ENCODE assay signal across 24 cellular contexts in the genomic region with DNA sequence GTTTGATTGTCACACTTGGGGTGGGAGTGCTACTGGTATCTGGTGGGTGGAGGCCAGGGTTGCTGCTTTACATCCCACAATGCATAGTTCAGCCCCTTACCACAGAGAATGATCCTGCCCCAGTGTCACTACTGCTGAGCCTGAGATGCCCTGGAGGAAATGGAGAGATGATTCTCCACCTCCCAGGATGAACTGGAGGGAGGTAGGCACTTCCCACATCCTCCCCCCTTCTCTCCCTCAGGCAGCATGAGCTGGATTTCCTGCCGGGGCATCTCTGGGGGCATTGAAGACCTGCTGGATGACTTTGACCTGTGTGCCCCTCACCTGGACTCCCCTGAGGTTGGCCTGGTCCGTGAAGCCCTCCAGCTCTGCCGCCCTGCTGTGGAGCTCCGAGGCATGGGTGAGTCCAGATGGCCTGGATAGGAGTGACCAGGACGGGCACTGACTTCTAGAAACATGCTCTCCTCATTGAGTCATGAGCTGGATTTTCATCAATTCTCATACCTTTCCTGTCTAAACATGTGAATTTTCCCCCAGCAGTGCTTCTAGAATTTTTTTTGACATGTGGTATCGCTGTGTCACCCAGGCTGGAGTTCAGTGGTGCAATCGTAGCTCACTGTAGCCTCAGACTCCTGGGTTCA. TPM values are rescaled to one million over a fixed set of nuclear protein-coding genes. Genes with fewer than 3 reads are reported as not detected.
DNase-seq lines count a peak whose midpoint lies in the region; ATAC-seq, FAIRE-seq and TF ChIP-seq lines count a peak whose summit lies in the region.
"Had no signal": no experiment of that assay in that cellular context is flagged by ENCODE, and none has a peak within 500 bp of the region (broad histone marks: within the 10 kb centered on the region; RNA-seq: fewer than 3 reads in every experiment).

No MANE protein-coding gene starts in this region.

- DNase-seq in HTR-8/SVneo (ENCODE audit: insufficient read length, low spot score) (no peak), mammary epithelial cell (peak; percentile 95), trophoblast cell (peak; percentile 1 to 35), Karpas-422 (no peak), D341Med (ENCODE audit: low spot score) (no peak), GOT3 (lab: John Stamatoyannopoulos, UW) (no peak)
- DNase-seq in activated naive CD4-positive, alpha-beta T cell treated with anti-CD3 and anti-CD28 coated beads, Interleukin-2, amount 50 U/mL, for 72 hours (ENCODE audit: low spot score in 2 of 2): no peak
- DNase-seq: ACHN; BE2C; CD4-positive, alpha-beta T cell; DMS 273 treated with DMSO at 0.1 percent for 48 hours; DMS53; GM23248; HCEC 1CT; KBM-7 had no signal

- peak; percentile 49 for ATAC-seq in esophagus mucosa
- no peak for ATAC-seq in activated naive CD4-positive, alpha-beta T cell treated with anti-CD3 and anti-CD28 coated beads, Interleukin-2, amount 50 U/mL, for 72 hours
- ATAC-seq: HepG2 had no signal

- no peaks in the 10 kb centered on the region for H3K36me3 ChIP-seq in mammary epithelial cell (ENCODE audit: insufficient read depth, low read length)
- no peaks in the 10 kb centered on the region for H3K36me3 ChIP-seq in trophoblast cell (ENCODE audit: control insufficient read depth in 1 of 2, insufficient read depth in 2 of 2, low read length in 2 of 2)
- H3K36me3 ChIP-seq in Karpas-422 (ENCODE audit: insufficient read depth, low read length): no peaks in the 10 kb centered on the region
- H3K36me3 ChIP-seq: BE2C had no signal

- no peak overlapping the region for H2BK12ac ChIP-seq in trophoblast cell (ENCODE audit: low read length)

- H3K4me1 ChIP-seq in mammary epithelial cell (ENCODE audit: insufficient read depth, low read length) (peaks cover 15% of the 10 kb centered on the region), trophoblast cell (ENCODE audit: control insufficient read depth in 1 of 2, insufficient read depth in 2 of 2, low read length in 2 of 2) (no peaks in the 10 kb centered on the region), Karpas-422 (ENCODE audit: low read length) (no peaks in the 10 kb centered on the region)
- H3K4me1 ChIP-seq: BE2C had no signal

- no peak overlapping the region for H4K12ac ChIP-seq in trophoblast cell (ENCODE audit: low read depth, low read length)

- H3K27me3 ChIP-seq in mammary epithelial cell (ENCODE audit: insufficient read depth, low read length): no peaks in the 10 kb centered on the region
- no peaks in the 10 kb centered on the region for H3K27me3 ChIP-seq in trophoblast cell (ENCODE audit: insufficient read depth, low read length)
- no peaks in the 10 kb centered on the region for H3K27me3 ChIP-seq in Karpas-422 (ENCODE audit: low read length)
- H3K27me3 ChIP-seq: BE2C had no signal

- peak; percentile 42 for FAIRE-seq in HTR-8/SVneo (lab: Jason Lieb, UNC)
- FAIRE-seq: A204.1, G401.6, GM12891, H54, HepG2 had no signal

- H3K27ac ChIP-seq in mammary epithelial cell (ENCODE audit: insufficient read depth, low read depth, low read length) (peak overlapping the region; percentile 65), trophoblast cell (ENCODE audit: low read depth, low read length) (no peak overlapping the region), Karpas-422 (ENCODE audit: low read length) (no peak overlapping the region)
- H3K27ac ChIP-seq: C4-2B, GM23248, HL-60 had no signal

- H4K20me1 ChIP-seq in mammary epithelial cell (ENCODE audit: insufficient read depth, low read length) (no peaks in the 10 kb centered on the region), Karpas-422 (ENCODE audit: insufficient read depth, low read depth, low read length) (no peaks in the 10 kb centered on the region)

- no peak overlapping the region for H3K23ac ChIP-seq in trophoblast cell (ENCODE audit: low read length)

- BruUV-seq in mammary epithelial cell (replicated peaks; lab: Mats Ljungman, UMichigan): TSS peak; percentile 94

- no peak overlapping the region for H3K18ac ChIP-seq in trophoblast cell (ENCODE audit: low read length)

- CTCF ChIA-PET in mammary epithelial cell (lab: Charles Lee; ENCODE audit: low non-redundant PET): interaction anchor here (1.0 kb wide), 1 partner anchor 50 kb away, joined by 4 read pairs; no protein-coding TSS in a partner anchor

- H2AK5ac ChIP-seq in trophoblast cell (ENCODE audit: low read length): no peak overlapping the region

- dilution Hi-C loops in mammary epithelial cell (cut with HindIII; ENCODE audit: low sequenced_read_pairs): no loop called here

- H3K9me2 ChIP-seq in Karpas-422 (replicated peaks; ENCODE audit: insufficient read depth, low read length): no peaks in the 10 kb centered on the region

- H4K8ac ChIP-seq in trophoblast cell (ENCODE audit: low read depth, low read length): no peak overlapping the region

- H4K91ac ChIP-seq in trophoblast cell (ENCODE audit: low read depth, low read length): no peak overlapping the region

- H3K79me1 ChIP-seq in trophoblast cell (ENCODE audit: low read length): no peaks in the 10 kb centered on the region

- 0% methylated on average over 6 of the region's 7 CpGs for WGBS in mammary epithelial cell (ENCODE audit: low coverage, missing lambda C conversion rate)
- WGBS in trophoblast cell (ENCODE audit: extremely low coverage, insufficient coverage, insufficient read length): no CpG with 5 or more reads among the region's 7 CpGs

- H3K14ac ChIP-seq in trophoblast cell (ENCODE audit: low read length): no peak overlapping the region

- no peak overlapping the region for H2BK120ac ChIP-seq in trophoblast cell (ENCODE audit: insufficient read depth, low read length, poor library complexity)

- no peaks in the 10 kb centered on the region for H3K9me3 ChIP-seq in mammary epithelial cell (replicated peaks; ENCODE audit: insufficient read depth, low read length)
- peaks cover under 1% of the 10 kb centered on the region for H3K9me3 ChIP-seq in trophoblast cell (ENCODE audit: insufficient read depth, low read depth, low read length)
- H3K9me3 ChIP-seq in Karpas-422 (ENCODE audit: low read length): no peaks in the 10 kb centered on the region
- H3K9me3 ChIP-seq: BE2C had no signal

- in situ Hi-C loops in mammary epithelial cell (cut with MboI; ENCODE audit: low sequenced_read_pairs in 2 of 2): loop anchor here in 1 of 2 donors (10.0 kb wide), 1 partner anchor 50 kb away; the partner anchor contains the start of gene NWD1

- intact Hi-C loops in mammary epithelial cell (cut with micrococcal nuclease): loop anchor here (1.0 kb wide), 1 partner anchor 32 kb away; no protein-coding TSS in a partner anchor

- no peak for TF ChIP-seq CTCF in mammary epithelial cell (conservative IDR thresholded peaks at IDR 0.05 in 1 of 2, IDR thresholded peaks at IDR 0.05 in 1 of 2; ENCODE audit: extremely low read depth in 1 of 2, insufficient read depth in 1 of 2, low read depth in 1 of 2, low read length in 2 of 2)

- no peak overlapping the region for H3K27ac Mint-ChIP-seq in activated naive CD4-positive, alpha-beta T cell treated with anti-CD3 and anti-CD28 coated beads, Interleukin-2, amount 50 U/mL, for 72 hours
- H3K27ac Mint-ChIP-seq: CD4-positive, alpha-beta T cell; IgD-negative memory B cell had no signal

- no peaks in the 10 kb centered on the region for H3K36me3 Mint-ChIP-seq in activated naive CD4-positive, alpha-beta T cell treated with anti-CD3 and anti-CD28 coated beads, Interleukin-2, amount 50 U/mL, for 72 hours
- H3K36me3 Mint-ChIP-seq: IgD-negative memory B cell had no signal

- H3K4ac ChIP-seq in trophoblast cell (ENCODE audit: low read depth, low read length): no peak overlapping the region

- peak overlapping the region; percentile 6 for H3K9ac ChIP-seq in mammary epithelial cell (ENCODE audit: insufficient read depth, low read length)
- peak overlapping the region; percentile 59 for H3K9ac ChIP-seq in trophoblast cell (ENCODE audit: low read length)
- no peak overlapping the region for H3K9ac ChIP-seq in Karpas-422 (ENCODE audit: low read length)
- H3K9ac ChIP-seq: GM23248 had no signal

- peak overlapping the region in 2 of 3 experiments; percentile 34 to 53 for H3K4me3 ChIP-seq in mammary epithelial cell (replicated peaks in 1 of 3; ENCODE audit: insufficient read depth in 1 of 3, low read depth in 2 of 3, low read length in 3 of 3)
- no peak overlapping the region for H3K4me3 ChIP-seq in trophoblast cell (ENCODE audit: low read depth, low read length)
- H3K4me3 ChIP-seq in Karpas-422 (ENCODE audit: low read length): no peak overlapping the region
- H3K4me3 ChIP-seq: GM23248 had no signal

- H3K9me3 Mint-ChIP-seq in activated naive CD4-positive, alpha-beta T cell treated with anti-CD3 and anti-CD28 coated beads, Interleukin-2, amount 50 U/mL, for 72 hours: peaks cover 0 to 5% of the 10 kb centered on the region in 2 donors

- peak overlapping the region; percentile 77 for H3K4me2 ChIP-seq in mammary epithelial cell (ENCODE audit: insufficient read depth, low read depth, low read length)
- no peak overlapping the region for H3K4me2 ChIP-seq in trophoblast cell (ENCODE audit: low read length)
- no peak overlapping the region for H3K4me2 ChIP-seq in Karpas-422 (ENCODE audit: low read depth, low read length, poor library complexity, severe bottlenecking)

- H3K79me2 ChIP-seq in mammary epithelial cell (ENCODE audit: insufficient read depth, low read length): no peaks in the 10 kb centered on the region
- no peaks in the 10 kb centered on the region for H3K79me2 ChIP-seq in trophoblast cell (ENCODE audit: control insufficient read depth, insufficient read depth, low read length, poor library complexity)
- H3K79me2 ChIP-seq in Karpas-422 (ENCODE audit: low read length): no peaks in the 10 kb centered on the region

- H2BK5ac ChIP-seq in trophoblast cell (ENCODE audit: low read depth, low read length, poor library complexity): no peak overlapping the region

- H2AFZ ChIP-seq in mammary epithelial cell (ENCODE audit: low read depth, low read length) (peak overlapping the region; percentile 69), trophoblast cell (ENCODE audit: insufficient read depth, low read length, poor library complexity) (no peak overlapping the region), Karpas-422 (ENCODE audit: low read length) (no peak overlapping the region)
- H2AFZ ChIP-seq: GM23248 had no signal

RNA-seq across cellular contexts. Expression of gene NWD1, which starts 45.3 kb away (rescaled TPM):
- total RNA-seq in mammary epithelial cell: 1 to 10 TPM in 1 of 2 donors, under 1 TPM in 1; 0.87 to 1.5 TPM
- 1.6 TPM for polyA plus RNA-seq in mammary epithelial cell
- 3.2 TPM for polyA minus RNA-seq in mammary epithelial cell
- 0.20 TPM for total RNA-seq in esophagus mucosa
- 0.01 TPM in 2 replicates for polyA plus RNA-seq in trophoblast cell (2013)
- not detected for total RNA-seq in activated naive CD4-positive, alpha-beta T cell treated with anti-CD3 and anti-CD28 coated beads, Interleukin-2, amount 50 U/mL, for 72 hours
- total RNA-seq in Karpas-422 (2014; rRNA removed; shearing (Covaris generic); ENCODE audit: low replicate concordance): not detected in 2 replicates
- total RNA-seq: CD4-positive, alpha-beta T cell; GM23248; HepG2 had no signal
- polyA plus RNA-seq: GM23248, HepG2, IgD-negative memory B cell had no signal

Comparison
In these comparisons a context has a peak if more than half of its experiments do, and no peak if none do; other contexts are left out.
1. DNase-seq: peak in mammary epithelial cell (single experiment) and trophoblast cell (2 of 2); none in HTR-8/SVneo (single experiment), activated naive CD4-positive, alpha-beta T cell treated with anti-CD3 and anti-CD28 coated beads, Interleukin-2, amount 50 U/mL, for 72 hours (0 of 2), Karpas-422 (single experiment), D341Med (single experiment) and GOT3 (single experiment).
2. H3K4me3 ChIP-seq: peak in mammary epithelial cell (2 of 3); none in trophoblast cell (single experiment) and Karpas-422 (single experiment).